In genomic region chr16:2905241-2905987, GRCh38 we compare ENCODE assay signal across 8 cellular contexts.
DNase-seq lines count a peak whose midpoint lies in the region; ATAC-seq and FAIRE-seq lines count a peak whose summit lies in the region.

No MANE protein-coding gene starts in this region.

- peaks cover 4% of the 10 kb centered on the region for H3K36me3 Mint-ChIP-seq in central memory CD8-positive, alpha-beta T cell (ENCODE audit: insufficient read depth)

- peak overlapping the region; percentile 85 for H3K27ac Mint-ChIP-seq in central memory CD8-positive, alpha-beta T cell (ENCODE audit: low read depth)

- no peaks in the 10 kb centered on the region for H3K27me3 Mint-ChIP-seq in central memory CD8-positive, alpha-beta T cell

- DNase-seq in ACHN (peak; percentile 100), NCI-H2227 (lab: John Stamatoyannopoulos, UW; ENCODE audit: unreplicated experiment) (peak; percentile 99)
- DNase-seq in activated CD4-positive, CD25-positive, alpha-beta regulatory T cell (lab: John Stamatoyannopoulos, UW) = peak; percentile 74 to 95 (median 90)
- peak; percentile 80 to 82 for DNase-seq in central memory CD8-positive, alpha-beta T cell (ENCODE audit: low spot score in 2 of 2)
- DNase-seq in stimulated activated CD4-positive, alpha-beta T cell treated with anti-CD3 and anti-CD28 coated beads, Interleukin-12 subunit alpha, Interleukin-12 subunit beta, amount 100 ng/mL, for 4 hours = peak; percentile 89

- peak overlapping the region; percentile 91 for H3K4me3 Mint-ChIP-seq in central memory CD8-positive, alpha-beta T cell

- FAIRE-seq in islet of Langerhans (lab: Jason Lieb, UNC) = peak; percentile 84

- ATAC-seq in GM18870 (IDR thresholded peaks at IDR 0.05; ENCODE audit: unreplicated experiment) (peak; percentile 60), HG03108 (IDR thresholded peaks at IDR 0.05; ENCODE audit: unreplicated experiment) (peak; percentile 80)
- ATAC-seq in central memory CD8-positive, alpha-beta T cell (replicated peaks; ENCODE audit: extremely low read depth, poor library complexity, severe bottlenecking) = peak; percentile 79

- H3K4me1 Mint-ChIP-seq in central memory CD8-positive, alpha-beta T cell = peaks cover 26% of the 10 kb centered on the region

- H3K9me3 Mint-ChIP-seq in central memory CD8-positive, alpha-beta T cell = no peaks in the 10 kb centered on the region

- in situ Hi-C loops in ACHN (cut with HindIII; ENCODE audit: low pct_ligation_motif_present, low pct_unique_long_range_greater_than_20kb, low sequenced_read_pairs) = no loop called here

Comparison
In these comparisons a context has a peak if more than half of its experiments do, and no peak if none do; other contexts are left out.
1. Peak in every context shown above with its lines: DNase-seq and ATAC-seq.